12 cellular contexts compared by ENCODE assay signal in genomic region chr13:95087746-95088305, GRCh38.
A peak's percentile ranks its signal among the peaks of the same experiment; 100 is the strongest.
DNase-seq lines count a peak whose midpoint lies in the region; FAIRE-seq and TF ChIP-seq lines count a peak whose summit lies in the region.
"Had no signal": no experiment of that assay in that cellular context is flagged by ENCODE, and none has a peak within 500 bp of the region (broad histone marks: within the 10 kb centered on the region; RNA-seq: fewer than 3 reads in every experiment).

No MANE protein-coding gene starts in this region.

- H2BK12ac ChIP-seq in mesenchymal stem cell (ENCODE audit: low read length in 2 of 2) = no peak overlapping the region

- FAIRE-seq in kidney (lab: Jason Lieb, UNC) = no peak

- H3K4me3 ChIP-seq in GM23248 (no peak overlapping the region), astrocyte of the spinal cord (ENCODE audit: low read depth, low read length) (no peak overlapping the region), mesenchymal stem cell (ENCODE audit: insufficient read depth in 1 of 2, low read depth in 1 of 2, low read length in 2 of 2) (no peak overlapping the region), kidney (ENCODE audit: low read length in 2 of 2) (no peak overlapping the region)
- H3K4me3 ChIP-seq: MG63, suprapubic skin had no signal

- in situ Hi-C loops in GM23248 (cut with MboI) = no loop called here
- in situ Hi-C loops in astrocyte of the spinal cord (cut with HindIII; ENCODE audit: low sequenced_read_pairs) = no loop called here

- no peak overlapping the region for H2AFZ ChIP-seq in GM23248
- no peak overlapping the region for H2AFZ ChIP-seq in mesenchymal stem cell (ENCODE audit: low read depth, low read length)

- no peak overlapping the region for H3K4ac ChIP-seq in mesenchymal stem cell (ENCODE audit: low read depth in 1 of 2, low read length in 2 of 2)

- no peak for TF ChIP-seq CTCF in astrocyte of the spinal cord (IDR thresholded peaks at IDR 0.05; ENCODE audit: low read depth, low read length)
- no peak for TF ChIP-seq CTCF in kidney (IDR thresholded peaks at IDR 0.05; ENCODE audit: borderline replicate concordance, extremely low read depth, insufficient read depth)

- H3K18ac ChIP-seq in mesenchymal stem cell (ENCODE audit: low read depth in 1 of 2, low read length in 2 of 2) = peak overlapping the region in 1 of 2 experiments; percentile 29

- no peak overlapping the region for H3K23ac ChIP-seq in mesenchymal stem cell (ENCODE audit: low read length in 2 of 2)

- H4K91ac ChIP-seq in mesenchymal stem cell (ENCODE audit: low read length) = no peak overlapping the region

- H3F3A ChIP-seq in GM23248 (ENCODE audit: insufficient read depth) = 0 out of 2 replicates have a peak, but pooled peaks cover 12% of the 10 kb centered on the region

- no peak overlapping the region for H4K8ac ChIP-seq in mesenchymal stem cell (ENCODE audit: low read length)

- H3K27me3 ChIP-seq in GM23248 (replicated peaks; ENCODE audit: insufficient read depth) (no peaks in the 10 kb centered on the region), mesenchymal stem cell (ENCODE audit: control insufficient read depth in 1 of 2, insufficient read depth in 1 of 2, low read length in 2 of 2) (no peaks in the 10 kb centered on the region)
- H3K27me3 ChIP-seq: MG63, suprapubic skin had no signal

- H3K4me1 ChIP-seq in GM23248 (ENCODE audit: insufficient read depth) (peaks cover 8% of the 10 kb centered on the region; the same call in 1 of the 2 replicates), mesenchymal stem cell (ENCODE audit: control insufficient read depth, insufficient read depth, low read depth, low read length) (no peaks in the 10 kb centered on the region), kidney (ENCODE audit: control insufficient read depth in 1 of 2, insufficient read depth in 1 of 2, low read depth in 1 of 2, low read length in 2 of 2) (no peaks in the 10 kb centered on the region)
- H3K4me1 ChIP-seq: suprapubic skin had no signal

- H3K9me3 ChIP-seq in GM23248 (ENCODE audit: low read depth) (no peaks in the 10 kb centered on the region), mesenchymal stem cell (ENCODE audit: control insufficient read depth, low read length) (no peaks in the 10 kb centered on the region), kidney (ENCODE audit: control insufficient read depth in 1 of 2, low read length in 2 of 2) (no peaks in the 10 kb centered on the region)
- H3K9me3 ChIP-seq: MG63, suprapubic skin had no signal

- no peaks in the 10 kb centered on the region for H3K79me2 ChIP-seq in GM23248 (ENCODE audit: insufficient read depth)

- H3K4me2 ChIP-seq in GM23248 (ENCODE audit: unreplicated experiment) (no peak overlapping the region), mesenchymal stem cell (ENCODE audit: low read length, poor library complexity, severe bottlenecking) (no peak overlapping the region)

- peak; percentile 8 for DNase-seq in GM23248
- DNase-seq in NCI-H226 = peak; percentile 94
- DNase-seq in astrocyte of the spinal cord (ENCODE audit: low read depth, low spot score) = peak; percentile 54
- DNase-seq in mesenchymal stem cell = peak; percentile 51
- no peak for DNase-seq in kidney glomerular epithelial cell (lab: John Stamatoyannopoulos, UW)
- no peak for DNase-seq in NCI-H2029 (lab: John Stamatoyannopoulos, UW)
- no peak for DNase-seq in kidney
- DNase-seq: activated CD8-positive, alpha-beta T cell treated with anti-CD3 and anti-CD28 coated beads, Interleukin-2, amount 10 ng/mL, durations not matched to agents 7 days and 5 days; CD4-positive, CD25-positive, alpha-beta regulatory T cell; MG63; occipital lobe had no signal

- H3K9ac ChIP-seq in GM23248 (no peak overlapping the region), mesenchymal stem cell (ENCODE audit: low read length) (no peak overlapping the region), kidney (ENCODE audit: low read length in 2 of 2) (no peak overlapping the region)

- no peaks in the 10 kb centered on the region for H4K20me1 ChIP-seq in GM23248 (ENCODE audit: insufficient read depth)

- no peaks in the 10 kb centered on the region for H3K9me2 ChIP-seq in GM23248 (ENCODE audit: insufficient read depth)

- H3K36me3 ChIP-seq in GM23248 (ENCODE audit: low read depth) (no peaks in the 10 kb centered on the region), mesenchymal stem cell (ENCODE audit: control insufficient read depth in 1 of 2, insufficient read depth in 2 of 2, low read depth in 1 of 2, low read length in 2 of 2) (peaks cover 0 to 15% of the 10 kb centered on the region in 2 experiments), kidney (ENCODE audit: control insufficient read depth in 1 of 2, insufficient read depth in 2 of 2, low read length in 2 of 2) (no peaks in the 10 kb centered on the region)
- H3K36me3 ChIP-seq: suprapubic skin had no signal

- no peak overlapping the region for H2AK5ac ChIP-seq in mesenchymal stem cell (ENCODE audit: low read length, severe bottlenecking)

- no peak overlapping the region for H2BK5ac ChIP-seq in mesenchymal stem cell (ENCODE audit: low read depth, low read length, poor library complexity, severe bottlenecking)

- H3K79me1 ChIP-seq in mesenchymal stem cell (replicated peaks; ENCODE audit: low read length, poor library complexity, severe bottlenecking) = peaks cover 16% of the 10 kb centered on the region

- no peak overlapping the region for H3K14ac ChIP-seq in mesenchymal stem cell (ENCODE audit: low read length in 2 of 2)

- H3K27ac ChIP-seq in GM23248 (no peak overlapping the region), mesenchymal stem cell (ENCODE audit: low read length, poor library complexity, severe bottlenecking) (no peak overlapping the region), kidney (ENCODE audit: low read depth in 2 of 2, low read length in 2 of 2) (no peak overlapping the region)
- H3K27ac ChIP-seq: suprapubic skin had no signal

- intact Hi-C loops in kidney (cut with DNase I) = no loop called here

- WGBS in GM23248 (ENCODE audit: low coverage in 1 of 2, low lambda C conversion rate in 2 of 2, missing lambda C conversion rate in 2 of 2), 2 experiments = 84 to 85% methylated on average over 3 of the region's 3 CpGs
- 28% methylated on average over 2 of the region's 3 CpGs for WGBS in mesenchymal stem cell

- no peak overlapping the region for H2BK15ac ChIP-seq in mesenchymal stem cell (ENCODE audit: low read depth, poor library complexity, severe bottlenecking)

- no peak overlapping the region for H2BK120ac ChIP-seq in mesenchymal stem cell (ENCODE audit: low read depth, low read length)

Comparison
In these comparisons a context has a peak if more than half of its experiments do, and no peak if none do; other contexts are left out.
1. DNase-seq: peak in GM23248 (single experiment), NCI-H226 (single experiment), astrocyte of the spinal cord (single experiment) and mesenchymal stem cell (single experiment); none in kidney glomerular epithelial cell (single experiment), NCI-H2029 (single experiment) and kidney (single experiment).